In genomic region chr3:187648177-187648576, GRCh38 we compare ENCODE assay signal across 17 cellular contexts. TPM values are rescaled to one million over a fixed set of nuclear protein-coding genes. Genes with fewer than 3 reads are reported as not detected.
A peak's percentile ranks its signal among the peaks of the same experiment; 100 is the strongest.
DNase-seq lines count a peak whose midpoint lies in the region; ATAC-seq and TF ChIP-seq lines count a peak whose summit lies in the region.
"Had no signal": no experiment of that assay in that cellular context is flagged by ENCODE, and none has a peak within 500 bp of the region (broad histone marks: within the 10 kb centered on the region; RNA-seq: fewer than 3 reads in every experiment).

No MANE protein-coding gene starts in this region.

- H3K4me2 ChIP-seq in MM.1S (ENCODE audit: low read depth, low read length) (peak overlapping the region; percentile 48), neuronal stem cell (ENCODE audit: insufficient read depth, low read length, poor library complexity, severe bottlenecking) (no peak overlapping the region)
- H3K4me2 ChIP-seq: BLaER1 treated with 17β-estradiol and CSF1 and Interleukin-3, amounts not matched to agents 10 nM and 100 nM had no signal

- TF ChIP-seq CTCF in MM.1S (IDR thresholded peaks at IDR 0.05; ENCODE audit: low read length) (no peak), natural killer cell (IDR thresholded peaks at IDR 0.05) (no peak)

- H4K91ac ChIP-seq in neuronal stem cell (ENCODE audit: low read depth, low read length, poor library complexity): no peak overlapping the region

- H3K9me2 ChIP-seq in MM.1S (replicated peaks; ENCODE audit: insufficient read depth, low read length): no peaks in the 10 kb centered on the region

- H4K8ac ChIP-seq in neuronal stem cell (ENCODE audit: low read depth, low read length): no peak overlapping the region

- H3K4me3 ChIP-seq in MM.1S (ENCODE audit: low read length): peak overlapping the region; percentile 7; the same call in 1 of the 2 replicates
- H3K4me3 ChIP-seq in neuronal stem cell (ENCODE audit: low read length in 2 of 2): no peak overlapping the region
- H3K4me3 ChIP-seq: adrenal gland; BLaER1 treated with 17β-estradiol and CSF1 and Interleukin-3, amounts not matched to agents 10 nM and 100 nM; dorsolateral prefrontal cortex; Peyer's patch; upper lobe of right lung had no signal

- H3K9me3 Mint-ChIP-seq in natural killer cell treated with Interleukin-12 subunit alpha and Interleukin-12 subunit beta and Interleukin-15 and Interleukin-18, amount 100 ng/mL, for 72 hours: no peaks in the 10 kb centered on the region
- no peaks in the 10 kb centered on the region for H3K9me3 Mint-ChIP-seq in natural killer cell

- no peak overlapping the region for H3K23ac ChIP-seq in neuronal stem cell (ENCODE audit: low read depth, low read length, poor library complexity)

- H3K18ac ChIP-seq in neuronal stem cell (ENCODE audit: low read length): no peak overlapping the region

- peaks cover 20% of the 10 kb centered on the region for H3F3A ChIP-seq in MM.1S (ENCODE audit: insufficient read depth, low read length)

- no peaks in the 10 kb centered on the region for H3K36me3 Mint-ChIP-seq in natural killer cell treated with Interleukin-12 subunit alpha and Interleukin-12 subunit beta and Interleukin-15 and Interleukin-18, amount 100 ng/mL, for 72 hours
- no peaks in the 10 kb centered on the region for H3K36me3 Mint-ChIP-seq in natural killer cell

- WGBS in neuronal stem cell (ENCODE audit: extremely low coverage in 2 of 2, insufficient read length in 2 of 2, insufficient replicate concordance in 1 of 2), 2 donors: no CpG with 5 or more reads among the region's 2 CpGs

- H3K14ac ChIP-seq in neuronal stem cell (ENCODE audit: low read length): no peak overlapping the region

- no peaks in the 10 kb centered on the region for H3K79me1 ChIP-seq in neuronal stem cell (ENCODE audit: low read depth, low read length)

- peaks cover 0 to 7% of the 10 kb centered on the region in 2 donors for H3K4me1 Mint-ChIP-seq in natural killer cell treated with Interleukin-12 subunit alpha and Interleukin-12 subunit beta and Interleukin-15 and Interleukin-18, amount 100 ng/mL, for 72 hours (ENCODE audit: low read depth in 2 of 2)
- H3K4me1 Mint-ChIP-seq in natural killer cell: no peaks in the 10 kb centered on the region
- H3K4me1 Mint-ChIP-seq: H9 had no signal

- H3K4me1 ChIP-seq in MM.1S (ENCODE audit: low read length): peaks cover 20% of the 10 kb centered on the region
- no peaks in the 10 kb centered on the region for H3K4me1 ChIP-seq in neuronal stem cell (ENCODE audit: control insufficient read depth in 2 of 2, insufficient read depth in 1 of 2, low read depth in 1 of 2, low read length in 2 of 2)
- H3K4me1 ChIP-seq: adrenal gland; BLaER1 treated with 17β-estradiol and CSF1 and Interleukin-3, amounts not matched to agents 10 nM and 100 nM; Peyer's patch; upper lobe of right lung had no signal

- H4K20me1 ChIP-seq in MM.1S (ENCODE audit: insufficient read depth, low read length): no peaks in the 10 kb centered on the region
- H4K20me1 ChIP-seq: BLaER1 treated with 17β-estradiol and CSF1 and Interleukin-3, amounts not matched to agents 10 nM and 100 nM had no signal

- H2BK5ac ChIP-seq in neuronal stem cell (ENCODE audit: low read length): no peak overlapping the region

- no peak overlapping the region for H3K27ac Mint-ChIP-seq in natural killer cell treated with Interleukin-12 subunit alpha and Interleukin-12 subunit beta and Interleukin-15 and Interleukin-18, amount 100 ng/mL, for 72 hours
- no peak overlapping the region for H3K27ac Mint-ChIP-seq in natural killer cell
- H3K27ac Mint-ChIP-seq: H9 had no signal

- no peak overlapping the region for H2BK120ac ChIP-seq in neuronal stem cell (ENCODE audit: low read depth, low read length)

- no peak overlapping the region for H2AFZ ChIP-seq in MM.1S (ENCODE audit: low read length)
- no peak overlapping the region for H2AFZ ChIP-seq in neuronal stem cell (ENCODE audit: low read length)

- peak; percentile 88 for DNase-seq in MM.1S
- no peak for DNase-seq in neuronal stem cell (ENCODE audit: low spot score)
- DNase-seq in natural killer cell treated with Interleukin-12 subunit alpha and Interleukin-12 subunit beta and Interleukin-15 and Interleukin-18, amount 100 ng/mL, for 72 hours (ENCODE audit: low spot score): no peak
- no peak for DNase-seq in natural killer cell
- no peak for DNase-seq in activated CD8-positive, alpha-beta memory T cell treated with anti-CD3 and anti-CD28 coated beads, Interleukin-2, amount 50 U/mL, for 48 hours
- DNase-seq: adrenal gland, dorsolateral prefrontal cortex, H9, KBM-7, NCI-H2171, Peyer's patch, upper lobe of right lung had no signal

- H2BK15ac ChIP-seq in neuronal stem cell (ENCODE audit: low read length): no peak overlapping the region

- no peak overlapping the region for H3K4me3 Mint-ChIP-seq in natural killer cell treated with Interleukin-12 subunit alpha and Interleukin-12 subunit beta and Interleukin-15 and Interleukin-18, amount 100 ng/mL, for 72 hours
- H3K4me3 Mint-ChIP-seq in natural killer cell: no peak overlapping the region
- H3K4me3 Mint-ChIP-seq: H9, neural crest cell had no signal

- H2BK12ac ChIP-seq in neuronal stem cell (ENCODE audit: low read length): no peak overlapping the region

- no peaks in the 10 kb centered on the region for H3K79me2 ChIP-seq in MM.1S (ENCODE audit: low read length)

- intact Hi-C loops in natural killer cell (cut with micrococcal nuclease): no loop called here

- H3K27me3 ChIP-seq in MM.1S (replicated peaks; ENCODE audit: insufficient read depth, low read length) (peaks cover 38% of the 10 kb centered on the region), neuronal stem cell (ENCODE audit: control insufficient read depth in 3 of 3, insufficient read depth in 3 of 3, low read depth in 1 of 3, low read length in 3 of 3) (no peaks in the 10 kb centered on the region)
- H3K27me3 ChIP-seq: BLaER1 treated with 17β-estradiol and CSF1 and Interleukin-3, amounts not matched to agents 10 nM and 100 nM; Peyer's patch had no signal

- ATAC-seq in GM18858 (IDR thresholded peaks at IDR 0.05; ENCODE audit: unreplicated experiment) (peak; percentile 80), GM21447 (IDR thresholded peaks at IDR 0.05; ENCODE audit: unreplicated experiment) (peak; percentile 89), HG03045 (IDR thresholded peaks at IDR 0.05; ENCODE audit: unreplicated experiment) (peak; percentile 73), natural killer cell (no peak)
- ATAC-seq in natural killer cell treated with Interleukin-12 subunit alpha and Interleukin-12 subunit beta and Interleukin-15 and Interleukin-18, amount 100 ng/mL, for 72 hours: no peak
- ATAC-seq: upper lobe of right lung had no signal

- peaks cover 40 to 71% of the 10 kb centered on the region in 2 donors for H3K27me3 Mint-ChIP-seq in natural killer cell treated with Interleukin-12 subunit alpha and Interleukin-12 subunit beta and Interleukin-15 and Interleukin-18, amount 100 ng/mL, for 72 hours
- H3K27me3 Mint-ChIP-seq in natural killer cell (ENCODE audit: low read depth in 2 of 2): peaks cover 38 to 67% of the 10 kb centered on the region in 2 donors

- no peak overlapping the region for H2AK5ac ChIP-seq in neuronal stem cell (ENCODE audit: low read depth, low read length)

- H3K36me3 ChIP-seq in MM.1S (replicated peaks; ENCODE audit: insufficient read depth, low read length): no peaks in the 10 kb centered on the region
- H3K36me3 ChIP-seq in neuronal stem cell (replicated peaks in 1 of 2; ENCODE audit: control insufficient read depth in 2 of 2, insufficient read depth in 2 of 2, low read length in 2 of 2): no peaks in the 10 kb centered on the region
- H3K36me3 ChIP-seq: adrenal gland; BLaER1 treated with 17β-estradiol and CSF1 and Interleukin-3, amounts not matched to agents 10 nM and 100 nM; Peyer's patch; upper lobe of right lung had no signal

- H3K4ac ChIP-seq in neuronal stem cell (ENCODE audit: low read length): no peak overlapping the region

- H3K9me3 ChIP-seq in MM.1S (replicated peaks; ENCODE audit: insufficient read depth, low read length) (no peaks in the 10 kb centered on the region), neuronal stem cell (replicated peaks in 1 of 2; ENCODE audit: control insufficient read depth in 2 of 2, insufficient read depth in 1 of 2, low read depth in 1 of 2, low read length in 2 of 2) (peaks cover 0 to 5% of the 10 kb centered on the region in 2 donors)
- H3K9me3 ChIP-seq: adrenal gland, Peyer's patch, upper lobe of right lung had no signal

- H3K9ac ChIP-seq in MM.1S (ENCODE audit: low read length) (no peak overlapping the region), neuronal stem cell (ENCODE audit: low read depth, low read length, poor library complexity) (no peak overlapping the region)
- H3K9ac ChIP-seq: BLaER1 treated with 17β-estradiol and CSF1 and Interleukin-3, amounts not matched to agents 10 nM and 100 nM had no signal

- H3K27ac ChIP-seq in MM.1S (ENCODE audit: low read length): peak overlapping the region; percentile 5; the same call in 1 of the 2 replicates
- no peak overlapping the region for H3K27ac ChIP-seq in neuronal stem cell (replicated peaks; ENCODE audit: low read length)
- H3K27ac ChIP-seq: adrenal gland; BLaER1 treated with 17β-estradiol and CSF1 and Interleukin-3, amounts not matched to agents 10 nM and 100 nM; dorsolateral prefrontal cortex; Peyer's patch; upper lobe of right lung had no signal

RNA-seq across cellular contexts. Expression of gene SST, which starts 22.0 kb away (rescaled TPM):
- 0.07 TPM for polyA plus RNA-seq in neuronal stem cell (2013, experiment 1 of 2)
- polyA plus RNA-seq in neuronal stem cell (2013, experiment 2 of 2): not detected
- not detected for total RNA-seq in natural killer cell treated with Interleukin-12 subunit alpha and Interleukin-12 subunit beta and Interleukin-15 and Interleukin-18, amount 100 ng/mL, for 72 hours
- total RNA-seq in natural killer cell: not detected
- total RNA-seq: H9, upper lobe of right lung had no signal

RNA-seq across cellular contexts. Expression of gene RTP2, which starts 54.2 kb away (rescaled TPM):
- polyA plus RNA-seq in neuronal stem cell (2013, experiment 1 of 2): not detected
- not detected for polyA plus RNA-seq in neuronal stem cell (2013, experiment 2 of 2)
- not detected for total RNA-seq in natural killer cell treated with Interleukin-12 subunit alpha and Interleukin-12 subunit beta and Interleukin-15 and Interleukin-18, amount 100 ng/mL, for 72 hours
- not detected for total RNA-seq in natural killer cell
- total RNA-seq: dorsolateral prefrontal cortex, H9, neural crest cell, Peyer's patch, upper lobe of right lung had no signal
- polyA plus RNA-seq: adrenal gland had no signal

Comparison
In these comparisons a context has a peak if more than half of its experiments do, and no peak if none do; other contexts are left out.
1. ATAC-seq: peak in GM18858 (single experiment), GM21447 (single experiment) and HG03045 (single experiment); none in natural killer cell treated with Interleukin-12 subunit alpha and Interleukin-12 subunit beta and Interleukin-15 and Interleukin-18, amount 100 ng/mL, for 72 hours (0 of 2) and natural killer cell (0 of 3).